8 cellular contexts compared by ENCODE assay signal in the genomic region with DNA sequence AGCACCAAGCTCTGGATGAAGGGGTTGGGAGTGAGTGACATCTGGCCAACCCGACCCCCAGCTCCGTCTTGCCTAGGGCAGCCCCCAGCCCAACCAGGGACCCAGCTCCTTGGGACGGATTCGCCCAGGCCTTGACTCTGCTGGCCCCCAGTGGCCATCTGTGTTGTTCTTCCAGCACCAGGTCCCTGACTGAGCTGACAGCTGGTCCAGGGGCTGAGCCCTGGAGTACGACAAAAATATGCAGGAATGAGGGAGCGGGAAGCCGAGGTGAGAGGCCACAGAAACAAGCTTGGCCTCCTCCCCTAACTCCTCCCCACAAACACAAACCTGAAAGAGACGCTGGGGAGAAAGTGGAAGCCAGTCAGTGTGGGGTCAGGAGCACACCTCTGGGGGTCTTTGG. TPM values are rescaled to one million over a fixed set of nuclear protein-coding genes. Genes with fewer than 3 reads are reported as not detected.
DNase-seq lines count a peak whose midpoint lies in the region; ATAC-seq lines count a peak whose summit lies in the region.

No MANE protein-coding gene starts in this region.

- intact Hi-C loops in left colon (cut with DNase I, micrococcal nuclease) = no loop called here

- peak; percentile 68 for DNase-seq in activated CD4-positive, alpha-beta T cell treated with anti-CD3 and anti-CD28 coated beads for 48 hours
- DNase-seq in activated CD4-positive, alpha-beta T cell treated with anti-CD3 and anti-CD28 coated beads, Interleukin-2, amount 50 U/mL, for 48 hours = no peak
- DNase-seq in NCI-H446 (lab: John Stamatoyannopoulos, UW) (peak; percentile 23 to 71), amniotic epithelial cell (ENCODE audit: low read depth) (peak; percentile 7), left colon (peak in 1 of 2 donors; percentile 73), inferior parietal cortex (ENCODE audit: extremely low spot score) (no peak)
- DNase-seq in stimulated activated CD8-positive, alpha-beta memory T cell treated with anti-CD3 and anti-CD28 coated beads, Interleukin-4, amount 100 ng/mL, for 24 hours (ENCODE audit: low read depth) = peak; percentile 28

- ATAC-seq in left colon = peak; percentile 54
- no peak for ATAC-seq in GM18907 (IDR thresholded peaks at IDR 0.05; ENCODE audit: unreplicated experiment)

RNA-seq across cellular contexts. Expression of a gene that starts 55.0 kb away (rescaled TPM):
- not detected for total RNA-seq in left colon

Comparison
In these comparisons a context has a peak if more than half of its experiments do, and no peak if none do; other contexts are left out.
1. DNase-seq: peak in activated CD4-positive, alpha-beta T cell treated with anti-CD3 and anti-CD28 coated beads for 48 hours (single experiment), NCI-H446 (2 of 2), amniotic epithelial cell (single experiment) and stimulated activated CD8-positive, alpha-beta memory T cell treated with anti-CD3 and anti-CD28 coated beads, Interleukin-4, amount 100 ng/mL, for 24 hours (single experiment); none in activated CD4-positive, alpha-beta T cell treated with anti-CD3 and anti-CD28 coated beads, Interleukin-2, amount 50 U/mL, for 48 hours (0 of 2) and inferior parietal cortex (single experiment).